1 cellular context compared by ENCODE assay signal in genomic region chr10:3036155-3036554, GRCh38.
TF ChIP-seq lines count a peak whose summit lies in the region.

No MANE protein-coding gene starts in this region.

TF ChIP-seq in GM12878, 131 proteins besides CTCF, POLR2A, EP300 and RAD21 (continued from another document):
- peak; percentile 37; the same call in 1 of the 2 replicates for TF ChIP-seq PKNOX1 (IDR thresholded peaks at IDR 0.05)
- peak; percentile 19 for TF ChIP-seq MEF2B (IDR thresholded peaks at IDR 0.05; ENCODE audit: partially characterized antibody, poor library complexity, severe bottlenecking)
